Comparison of ENCODE assay signal across 18 cellular contexts in the genomic region with DNA sequence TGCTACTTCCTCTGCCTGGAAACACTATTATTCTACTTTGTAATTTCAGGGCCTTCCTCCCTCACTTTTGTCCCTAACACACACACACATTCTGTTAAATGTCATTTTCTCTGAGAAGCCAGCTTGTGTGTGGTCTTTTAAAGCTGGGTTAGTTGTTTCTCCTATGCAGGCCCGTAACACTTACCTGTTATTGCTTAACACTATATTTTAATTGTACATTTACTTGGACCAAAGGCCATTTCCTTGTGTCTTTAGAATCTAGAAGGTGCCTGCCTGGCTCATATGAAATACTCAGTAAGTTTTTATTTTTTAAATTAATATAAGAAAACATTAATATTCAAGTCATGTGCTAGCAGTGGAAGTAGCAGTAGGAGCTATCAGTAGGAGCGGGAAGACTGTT. TPM values are rescaled to one million over a fixed set of nuclear protein-coding genes. Genes with fewer than 3 reads are reported as not detected.
DNase-seq lines count a peak whose midpoint lies in the region; ATAC-seq, FAIRE-seq and TF ChIP-seq lines count a peak whose summit lies in the region.
"Had no signal": no experiment of that assay in that cellular context is flagged by ENCODE, and none has a peak within 500 bp of the region (broad histone marks: within the 10 kb centered on the region; RNA-seq: fewer than 3 reads in every experiment).

No MANE protein-coding gene starts in this region.

- CTCF ChIA-PET in K562 (lab: Yijun Ruan, JAX; ENCODE audit: low intra/inter-chr PET ratio), result no interaction called here

- TF ChIP-seq RAD21 in K562 (CRISPR knock-in tag; conservative IDR thresholded peaks at IDR 0.05 in 1 of 2, IDR thresholded peaks at IDR 0.05 in 1 of 2), result no peak

- no peak for DNase-seq in K562 (ENCODE audit: extremely low read depth in 1 of 4, low spot score in 3 of 4)
- DNase-seq in left colon, result no peak
- DNase-seq in activated T-cell treated with anti-CD3 and anti-CD28 coated beads, Interleukin-2, amount 50 U/mL, for 1 hour, result no peak
- no peak for DNase-seq in dermis blood vessel endothelial cell
- DNase-seq in stimulated activated CD4-positive, alpha-beta T cell treated with anti-CD3 and anti-CD28 coated beads, Interleukin-4, amount 100 ng/mL, for 24 hours, result no peak
- DNase-seq: AML-193; Caco-2; CD4-positive, alpha-beta T cell; H9 had no signal

- H3K9me3 ChIP-seq in K562 (replicated peaks; ENCODE audit: control insufficient read depth, insufficient read depth, low read depth, low read length), result no peaks in the 10 kb centered on the region
- H3K9me3 ChIP-seq in neutrophil, result no peaks in the 10 kb centered on the region
- H3K9me3 ChIP-seq: A549, Caco-2 had no signal

- H3K27ac ChIP-seq in K562 (ENCODE audit: extremely low read depth, low read depth, low read length), result peak overlapping the region; percentile 20; the same call in 2 of the 3 replicates
- peak overlapping the region; percentile 26 for H3K27ac ChIP-seq in neutrophil
- H3K27ac ChIP-seq: A549, C4-2B, HL-60 had no signal

- no peak for TF ChIP-seq CTCF in K562 (IDR thresholded peaks at IDR 0.05 in 2 of 3, conservative IDR thresholded peaks at IDR 0.05 in 1 of 3; ENCODE audit: insufficient read depth in 2 of 3, low read depth in 1 of 3, low read length in 3 of 3)
- no peak for TF ChIP-seq CTCF in neutrophil (IDR thresholded peaks at IDR 0.05)

- 39% methylated on average over 2 of the region's 2 CpGs for WGBS in K562 (ENCODE audit: insufficient coverage, low coverage, missing lambda C conversion rate)

- FAIRE-seq in K562 (lab: Jason Lieb, UNC), result no peak
- FAIRE-seq: A549, D721Med, GM12891, GM19239, H1 had no signal

- ATAC-seq in K562 (peak; percentile 12; the same call in 2 of the 3 replicates), left colon (peak; percentile 80), HG02678 (IDR thresholded peaks at IDR 0.05; ENCODE audit: unreplicated experiment) (no peak)
- ATAC-seq: A549 had no signal

- 0 out of 2 replicates have a peak overlapping the region, but pooled peaks have one; percentile 21 for H3K4me2 ChIP-seq in K562 (ENCODE audit: insufficient read depth, low read length)
- H3K4me2 ChIP-seq: A549 had no signal

- peaks cover 17% of the 10 kb centered on the region for H3K79me2 ChIP-seq in K562 (ENCODE audit: control insufficient read depth, insufficient read depth, low read length)

- no peak overlapping the region for H2AFZ ChIP-seq in K562 (ENCODE audit: low read depth, low read length)

- in situ Hi-C loops in K562 (cut with MboI), result no loop called here

- no peak overlapping the region; a peak in 1 of 4 replicates for H3K9ac ChIP-seq in K562 (ENCODE audit: insufficient read depth in 1 of 2, low read depth in 2 of 2, low read length in 2 of 2)

- H3K4me1 ChIP-seq in K562 (replicated peaks in 1 of 2; ENCODE audit: control insufficient read depth in 2 of 2, insufficient read depth in 2 of 2, low read length in 2 of 2) (peaks cover 14 to 26% of the 10 kb centered on the region in 2 experiments), neutrophil (ENCODE audit: control insufficient read depth in 1 of 2, insufficient read depth in 1 of 2, low read depth in 1 of 2, low read length in 1 of 2) (no peaks in the 10 kb centered on the region)
- H3K4me1 ChIP-seq: A549 had no signal

- no peaks in the 10 kb centered on the region for H4K20me1 ChIP-seq in K562 (replicated peaks; ENCODE audit: control insufficient read depth, insufficient read depth, low read length)

- H3K4me3 ChIP-seq in K562 (no peak overlapping the region), neutrophil (ENCODE audit: low read depth in 1 of 2, low read length in 1 of 2) (no peak overlapping the region)
- H3K4me3 ChIP-seq: A549 had no signal

- TF ChIP-seq EP300 in K562 (IDR thresholded peaks at IDR 0.05; ENCODE audit: low read length), result no peak

- H3K9me1 ChIP-seq in K562 (ENCODE audit: control insufficient read depth, insufficient read depth, low read length), result no peaks in the 10 kb centered on the region

- H3K36me3 ChIP-seq in K562 (ENCODE audit: control insufficient read depth, insufficient read depth, low read length), result peaks cover 59% of the 10 kb centered on the region; the same call in 2 of the 3 replicates
- H3K36me3 ChIP-seq in neutrophil, result peaks cover 70% of the 10 kb centered on the region

- no peak for TF ChIP-seq POLR2A in K562 (conservative IDR thresholded peaks at IDR 0.05)

- H3K27me3 ChIP-seq in K562 (ENCODE audit: control insufficient read depth in 2 of 2, insufficient read depth in 2 of 2, low read length in 2 of 2), result no peaks in the 10 kb centered on the region
- H3K27me3 ChIP-seq in neutrophil, result no peaks in the 10 kb centered on the region

- intact Hi-C loops in K562 (cut with micrococcal nuclease) (loop anchor here (2.0 to 10.0 kb wide), 2 partner anchors 30 to 234 kb away; partner anchors contain the start of genes BTBD10 and FAR1), left colon (cut with DNase I, micrococcal nuclease) (no loop called here)

- BruUV-seq in K562 (replicated peaks; lab: Mats Ljungman, UMichigan), result no TSS peak

- POLR2A ChIA-PET in K562 (lab: Yijun Ruan, JAX), result interaction anchor here (0.6 kb wide), 1 partner anchor 1610 kb away, joined by 3 read pairs; no protein-coding TSS in a partner anchor

TF ChIP-seq in K562, 482 proteins besides CTCF, POLR2A, EP300 and RAD21:
- no peak for TF ChIP-seq CEBPG (CRISPR knock-in tag; IDR thresholded peaks at IDR 0.05)
- peak in 1 of 2 experiments; percentile 53; a peak in 2 of 4 replicates for TF ChIP-seq CEBPG (tag; conservative IDR thresholded peaks at IDR 0.05 in 1 of 2, IDR thresholded peaks at IDR 0.05 in 1 of 2)
- TF ChIP-seq, protein P1, sequence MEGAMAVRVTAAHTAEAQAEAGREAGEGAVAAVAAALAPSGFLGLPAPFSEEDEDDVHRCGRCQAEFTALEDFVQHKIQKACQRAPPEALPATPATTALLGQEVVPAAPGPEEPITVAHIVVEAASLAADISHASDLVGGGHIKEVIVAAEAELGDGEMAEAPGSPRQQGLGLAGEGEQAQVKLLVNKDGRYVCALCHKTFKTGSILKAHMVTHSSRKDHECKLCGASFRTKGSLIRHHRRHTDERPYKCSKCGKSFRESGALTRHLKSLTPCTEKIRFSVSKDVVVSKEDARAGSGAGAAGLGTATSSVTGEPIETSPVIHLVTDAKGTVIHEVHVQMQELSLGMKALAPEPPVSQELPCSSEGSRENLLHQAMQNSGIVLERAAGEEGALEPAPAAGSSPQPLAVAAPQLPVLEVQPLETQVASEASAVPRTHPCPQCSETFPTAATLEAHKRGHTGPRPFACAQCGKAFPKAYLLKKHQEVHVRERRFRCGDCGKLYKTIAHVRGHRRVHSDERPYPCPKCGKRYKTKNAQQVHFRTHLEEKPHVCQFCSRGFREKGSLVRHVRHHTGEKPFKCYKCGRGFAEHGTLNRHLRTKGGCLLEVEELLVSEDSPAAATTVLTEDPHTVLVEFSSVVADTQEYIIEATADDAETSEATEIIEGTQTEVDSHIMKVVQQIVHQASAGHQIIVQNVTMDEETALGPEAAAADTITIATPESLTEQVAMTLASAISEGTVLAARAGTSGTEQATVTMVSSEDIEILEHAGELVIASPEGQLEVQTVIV (CRISPR knock-in tag; IDR thresholded peaks at IDR 0.05; ENCODE audit: borderline replicate concordance), result no peak

RNA-seq across cellular contexts. Expression of gene FAR1, which starts 30.6 kb away (rescaled TPM):
- 48.0 and 242 TPM in 2 replicates for total RNA-seq in K562 (2011; cell fraction: chromatin; rRNA removed; ENCODE audit: low replicate concordance)
- total RNA-seq in K562 (2011; cell fraction: nucleolus; rRNA removed), result 14.3 and 23.7 TPM in 2 replicates
- total RNA-seq in K562 (2011; cell fraction: nucleoplasm; rRNA removed), result 50.6 and 76.4 TPM in 2 replicates
- total RNA-seq in K562 (2014; rRNA removed), result 31.2 and 33.0 TPM in 2 replicates
- total RNA-seq in K562 (2014; rRNA removed; fragmentation: Illumina TruSeq; extraction: Trizol), result 63.6 and 80.0 TPM in 2 replicates
- 46.8 and 52.6 TPM in 2 replicates for total RNA-seq in K562 (2015; rRNA removed; fragmentation: Illumina TruSeq; extraction: Trizol)
- 62.0 and 63.5 TPM in 2 replicates for total RNA-seq in K562 (2021)
- 73.5 and 88.2 TPM in 2 replicates for polyA plus RNA-seq in K562 (2011; rRNA removed)
- 24.8 and 32.3 TPM in 2 replicates for polyA plus RNA-seq in K562 (2011; cell fraction: cytosol; rRNA removed)
- 51.1 and 85.3 TPM in 2 replicates for polyA plus RNA-seq in K562 (2011; cell fraction: nucleus; rRNA removed)
- 35.4 and 39.3 TPM in 2 replicates for polyA plus RNA-seq in K562 (2012)
- 61.7 and 67.6 TPM in 2 replicates for polyA plus RNA-seq in K562 (2014; fragmentation: Illumina TruSeq; extraction: Trizol)
- polyA plus RNA-seq in K562 (2014; fragmentation: Nextera tagmentation; extraction: Ambion mirVana), result 10 to 100 TPM; 17.7 to 23.3 TPM
- 42.2 and 43.6 TPM in 2 replicates for polyA plus RNA-seq in K562 (2014; rRNA removed)
- polyA minus RNA-seq in K562 (2011; rRNA and poly(A)+ RNA removed), result 169 and 188 TPM in 2 replicates
- 38.2 and 48.4 TPM in 2 replicates for polyA minus RNA-seq in K562 (2011; cell fraction: cytosol; rRNA and poly(A)+ RNA removed)
- polyA minus RNA-seq in K562 (2011; cell fraction: nucleus; rRNA and poly(A)+ RNA removed), result 47.4 and 115 TPM in 2 replicates
- 100 to 1,000 TPM in 1 of 2 donors, 10 to 100 TPM in 1; 99.5 to 103 TPM for total RNA-seq in left colon
- 76.2 and 115 TPM in 2 replicates for total RNA-seq in dermis blood vessel endothelial cell
